34 cellular contexts compared by ENCODE assay signal in genomic region chr4:163474027-163474426, GRCh38. TPM values are rescaled to one million over a fixed set of nuclear protein-coding genes. Genes with fewer than 3 reads are reported as not detected.
"Had no signal": no experiment of that assay in that cellular context is flagged by ENCODE, and none has a peak within 500 bp of the region (broad histone marks: within the 10 kb centered on the region; RNA-seq: fewer than 3 reads in every experiment).

No MANE protein-coding gene starts in this region.

- H3K4me3 ChIP-seq: body of pancreas, esophagus squamous epithelium, heart right ventricle, left lung, lower lobe of right lung, psoas muscle, sigmoid colon, stomach, tibial nerve had no signal

- H3K79me2 ChIP-seq: parathyroid adenoma had no signal

- H3K27me3 ChIP-seq: body of pancreas, heart right ventricle, left lung, sigmoid colon, stomach, tibial nerve had no signal

- ATAC-seq: activated CD4-positive, alpha-beta T cell treated with anti-CD3 and anti-CD28 coated beads for 36 hours; body of pancreas; heart right ventricle; left lung; lower lobe of right lung; naive thymus-derived CD8-positive, alpha-beta T cell; psoas muscle; stimulated activated naive B cell treated with anti-CD40 and anti-IgM and Interleukin-4, amounts not matched to agents 10 μg/mL and 1 μg/mL and 100 μg/mL, for 72 hours had no signal

- H3K4me1 ChIP-seq: esophagus squamous epithelium, heart right ventricle, lower lobe of right lung, parathyroid adenoma, psoas muscle, sigmoid colon, stomach had no signal

- H3K27ac ChIP-seq: body of pancreas, epithelial cell of prostate, esophagus squamous epithelium, heart right ventricle, left lung, lower lobe of right lung, parathyroid adenoma, psoas muscle, sigmoid colon, stomach, tibial nerve had no signal

- H2AFZ ChIP-seq: parathyroid adenoma had no signal

- FAIRE-seq: colon, islet of Langerhans, small intestine had no signal

- H3K9me3 ChIP-seq: body of pancreas, esophagus squamous epithelium, heart right ventricle, left lung, lower lobe of right lung, psoas muscle, sigmoid colon, stomach had no signal

- DNase-seq: activated CD4-positive, alpha-beta T cell treated with anti-CD3 and anti-CD28 coated beads for 36 hours; activated CD4-positive, CD25-positive, alpha-beta regulatory T cell; activated effector memory CD4-positive, alpha-beta T cell treated with Interleukin-2 at 50 U/mL for 16 hours; activated naive CD4-positive, alpha-beta T cell treated with Interleukin-2 at 50 U/mL for 16 hours; activated T-cell treated with anti-CD3 and anti-CD28 coated beads for 4 hours; activated T-cell treated with anti-CD3 and anti-CD28 coated beads, Interleukin-2, amount 50 U/mL, for 72 hours; body of pancreas; dermis blood vessel endothelial cell; effector CD4-positive, alpha-beta T cell; esophagus squamous epithelium; foreskin melanocyte; heart right ventricle; mesenchymal stem cell; naive thymus-derived CD8-positive, alpha-beta T cell; occipital lobe; psoas muscle; sigmoid colon; small intestine; stimulated activated CD4-positive, alpha-beta T cell treated with anti-CD3 and anti-CD28 coated beads, Interleukin-4, amount 100 ng/mL, for 4 hours; stimulated activated CD8-positive, alpha-beta memory T cell treated with anti-CD3 and anti-CD28 coated beads, Interleukin-4, amount 100 ng/mL, for 48 hours; stimulated activated naive B cell treated with anti-CD40 and anti-IgM and Interleukin-4, amounts not matched to agents 10 μg/mL and 1 μg/mL and 100 μg/mL, for 72 hours; stomach had no signal

- H3K36me3 ChIP-seq: esophagus squamous epithelium, heart right ventricle, left lung, lower lobe of right lung, sigmoid colon, stomach, tibial nerve had no signal

- H3K9ac ChIP-seq: parathyroid adenoma had no signal

RNA-seq across cellular contexts. Expression of gene TKTL2, which starts 0.5 kb away (rescaled TPM):
- total RNA-seq: activated CD4-positive, alpha-beta T cell treated with anti-CD3 and anti-CD28 coated beads for 36 hours; activated T-cell treated with anti-CD3 and anti-CD28 coated beads, Interleukin-2, amount 50 U/mL, for 72 hours; aorta; body of pancreas; dermis blood vessel endothelial cell; glomerular endothelial cell; heart right ventricle; left lung; naive thymus-derived CD8-positive, alpha-beta T cell; neural crest cell; psoas muscle; T-helper 2 cell treated with Interferon-gamma antibody and Interleukin-4, amounts not matched to agents 100 ng/mL and 5 ng/mL, for 36 hours; tibial nerve had no signal
- polyA plus RNA-seq: aorta; heart right ventricle; naive thymus-derived CD8-positive, alpha-beta T cell; psoas muscle; sigmoid colon; small intestine; stomach; urinary bladder had no signal
